In the genomic region with DNA sequence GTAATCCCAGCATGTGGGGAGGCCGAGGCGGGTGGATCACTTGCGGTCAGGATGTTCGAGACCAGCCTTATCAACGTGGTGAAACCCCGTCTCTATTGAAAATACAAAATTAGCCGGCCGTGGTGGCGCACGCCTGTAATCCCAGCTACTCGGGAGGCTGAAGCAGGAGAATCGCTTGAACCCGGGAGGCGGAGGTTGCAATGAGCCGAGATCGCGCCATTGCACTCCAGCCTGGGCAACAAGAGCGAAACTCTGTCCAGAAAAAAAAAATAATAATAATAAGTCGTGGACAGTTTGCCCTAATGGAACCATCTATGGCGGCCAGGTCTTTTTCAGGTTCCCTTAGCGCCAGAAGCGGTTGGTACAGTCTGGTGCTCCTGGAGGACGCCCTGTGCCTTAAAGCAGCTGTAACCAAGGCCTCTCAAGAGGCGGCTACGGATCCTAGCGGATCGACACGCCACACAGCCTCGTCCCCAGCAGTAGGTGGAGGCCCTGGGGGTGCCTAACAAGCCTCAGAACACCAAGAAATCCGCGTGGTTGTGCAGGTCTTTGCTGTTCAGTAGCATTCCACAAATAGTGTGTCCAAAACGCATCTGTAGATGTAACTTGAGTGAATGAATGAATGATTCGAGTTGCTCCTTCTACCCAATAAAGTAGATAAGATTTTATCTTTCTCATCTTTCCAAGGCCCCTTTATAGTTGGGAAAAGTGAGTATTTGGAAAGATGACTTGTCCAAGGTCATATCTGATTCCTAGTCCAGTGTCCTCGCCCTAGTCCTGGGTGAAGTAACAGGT, we compare ENCODE assay signal across 8 cellular contexts. TPM values are rescaled to one million over a fixed set of nuclear protein-coding genes. Genes with fewer than 3 reads are reported as not detected.
DNase-seq lines count a peak whose midpoint lies in the region; ATAC-seq, FAIRE-seq and TF ChIP-seq lines count a peak whose summit lies in the region.

No MANE protein-coding gene starts in this region.

- H3K36me3 ChIP-seq in ACC112 (ENCODE audit: insufficient read depth, low read length) (peaks cover 32% of the 10 kb centered on the region), astrocyte (ENCODE audit: insufficient read depth, low read length) (peaks cover 21% of the 10 kb centered on the region), testis (ENCODE audit: low read depth, missing control alignments) (no peaks in the 10 kb centered on the region)

- TF ChIP-seq CTCF in astrocyte (IDR thresholded peaks at IDR 0.05; ENCODE audit: insufficient read depth, low read depth, low read length) (no peak), testis (IDR thresholded peaks at IDR 0.05) (no peak)

- FAIRE-seq in astrocyte (lab: Jason Lieb, UNC) = no peak
- no peak for FAIRE-seq in GM12892 (lab: Jason Lieb, UNC)

- H3K79me2 ChIP-seq in ACC112 (ENCODE audit: control insufficient read depth, insufficient read depth, low read length, unreplicated experiment) = peaks cover 56% of the 10 kb centered on the region
- H3K79me2 ChIP-seq in astrocyte (ENCODE audit: insufficient read depth, low read length) = peaks cover 68% of the 10 kb centered on the region

- H3K27ac Mint-ChIP-seq in IgD-negative memory B cell (peak overlapping the region; percentile 61 to 98 (median 95)), astrocyte (ENCODE audit: unreplicated experiment) (peak overlapping the region; percentile 91)

- WGBS in testis, 2 donors = 3% methylated on average over 28 to 34 of the region's 34 CpGs

- H3K4me1 Mint-ChIP-seq in IgD-negative memory B cell = peaks cover 12 to 24% (median 22%) of the 10 kb centered on the region in 3 donors
- peaks cover 22% of the 10 kb centered on the region for H3K4me1 Mint-ChIP-seq in astrocyte (ENCODE audit: low read depth, unreplicated experiment)

- H3K4me1 ChIP-seq in ACC112 (ENCODE audit: control insufficient read depth, insufficient read depth, low read length, unreplicated experiment) = peaks cover 29% of the 10 kb centered on the region
- peaks cover 26% of the 10 kb centered on the region for H3K4me1 ChIP-seq in astrocyte (ENCODE audit: insufficient read depth, low read length)
- peaks cover 37% of the 10 kb centered on the region for H3K4me1 ChIP-seq in testis

- H3K4me3 ChIP-seq in ACC112 (ENCODE audit: low read depth, low read length) (peak overlapping the region; percentile 92), astrocyte (ENCODE audit: insufficient read depth, low read depth, low read length) (peak overlapping the region; percentile 96), testis (peak overlapping the region; percentile 82 to 95)

- no peaks in the 10 kb centered on the region for H3K27me3 Mint-ChIP-seq in IgD-negative memory B cell
- H3K27me3 Mint-ChIP-seq in astrocyte (ENCODE audit: low read depth, unreplicated experiment) = no peaks in the 10 kb centered on the region

- H3K9me3 ChIP-seq in astrocyte (ENCODE audit: insufficient read depth, low read depth, low read length) (no peaks in the 10 kb centered on the region), testis (no peaks in the 10 kb centered on the region)

- DNase-seq in astrocyte (ENCODE audit: low read depth) (no peak), left colon (peak in 1 of 2 donors; percentile 25), testis (peak; percentile 28), NK-92 (lab: John Stamatoyannopoulos, UW; ENCODE audit: unreplicated experiment) (no peak), GM12892 (ENCODE audit: insufficient read length) (no peak)

- H3K36me3 Mint-ChIP-seq in IgD-negative memory B cell (no peaks in the 10 kb centered on the region), astrocyte (ENCODE audit: low read depth, unreplicated experiment) (peaks cover 11% of the 10 kb centered on the region)

- TF ChIP-seq POLR2A in testis (IDR thresholded peaks at IDR 0.05) (no peak), GM12892 (IDR thresholded peaks at IDR 0.05; ENCODE audit: low read depth, low read length) (no peak)

- H2AFZ ChIP-seq in ACC112 (ENCODE audit: low read length, unreplicated experiment) (no peak overlapping the region), astrocyte (ENCODE audit: low read depth, low read length) (peak overlapping the region; percentile 30)

- H3K27me3 ChIP-seq in ACC112 (ENCODE audit: insufficient read depth, low read length) (no peaks in the 10 kb centered on the region), astrocyte (ENCODE audit: insufficient read depth, low read length) (no peaks in the 10 kb centered on the region), testis (no peaks in the 10 kb centered on the region)

- H3K27ac ChIP-seq in ACC112 (ENCODE audit: low read depth, low read length) (peak overlapping the region; percentile 72), astrocyte (ENCODE audit: low read depth, low read length) (peak overlapping the region; percentile 86), testis (peak overlapping the region; percentile 81 to 90)

- H3K4me3 Mint-ChIP-seq in IgD-negative memory B cell (peak overlapping the region; percentile 72 to 94 (median 91)), astrocyte (ENCODE audit: unreplicated experiment) (peak overlapping the region; percentile 96)

- peak; percentile 15 for ATAC-seq in left colon
- no peak for ATAC-seq in GM21447 (IDR thresholded peaks at IDR 0.05; ENCODE audit: unreplicated experiment)

- intact Hi-C loops in left colon (cut with DNase I, micrococcal nuclease) (no loop called here), testis (cut with DNase I; ENCODE audit: low total_unique reads) (no loop called here)

- peaks cover 42% of the 10 kb centered on the region for H4K20me1 ChIP-seq in astrocyte (ENCODE audit: insufficient read depth, low read length)

- H3K9ac ChIP-seq in astrocyte (ENCODE audit: low read length) = peak overlapping the region; percentile 90

- H3K4me2 ChIP-seq in astrocyte (ENCODE audit: low read length) = peak overlapping the region; percentile 99

- H3K9me3 Mint-ChIP-seq in IgD-negative memory B cell = no peaks in the 10 kb centered on the region
- no peaks in the 10 kb centered on the region for H3K9me3 Mint-ChIP-seq in astrocyte (ENCODE audit: unreplicated experiment)

RNA-seq across cellular contexts. Expression of a gene that starts 1.0 kb away (rescaled TPM):
- polyA plus RNA-seq in IgD-negative memory B cell = 192 TPM
- 706 and 719 TPM in 2 replicates for total RNA-seq in astrocyte
- total RNA-seq in left colon = 100 to 1,000 TPM; 216 to 249 TPM
- total RNA-seq in testis = 100 to 1,000 TPM; 244 to 279 TPM
- polyA plus RNA-seq in testis (ENCODE audit: insufficient read depth, low read depth, low replicate concordance) = 238 TPM
- polyA plus RNA-seq in GM12892 (2012; ENCODE audit: missing spikeins) = 1,051 TPM

RNA-seq across cellular contexts. Expression of a gene that starts 18.8 kb away (rescaled TPM):
- 60.6 TPM for polyA plus RNA-seq in IgD-negative memory B cell
- 37.9 and 38.6 TPM in 2 replicates for total RNA-seq in astrocyte
- 10 to 100 TPM; 21.7 to 22.6 TPM for total RNA-seq in left colon
- total RNA-seq in testis = 10 to 100 TPM; 24.5 to 27.9 TPM
- 31.4 TPM for polyA plus RNA-seq in testis (ENCODE audit: insufficient read depth, low read depth, low replicate concordance)
- 63.1 TPM for polyA plus RNA-seq in GM12892 (2012; ENCODE audit: missing spikeins)

RNA-seq across cellular contexts. Expression of a gene that starts 19.0 kb away (rescaled TPM):
- 23.3 TPM for polyA plus RNA-seq in IgD-negative memory B cell
- 51.1 and 53.5 TPM in 2 replicates for total RNA-seq in astrocyte
- 10 to 100 TPM; 29.1 to 31.5 TPM for total RNA-seq in left colon
- 10 to 100 TPM; 42.8 to 58.0 TPM for total RNA-seq in testis
- polyA plus RNA-seq in testis (ENCODE audit: insufficient read depth, low read depth, low replicate concordance) = 40.5 TPM
- polyA plus RNA-seq in GM12892 (2012; ENCODE audit: missing spikeins) = 21.8 TPM

RNA-seq across cellular contexts. Expression of a gene that starts 25.8 kb away (rescaled TPM):
- polyA plus RNA-seq in IgD-negative memory B cell (15.0 TPM), testis (ENCODE audit: insufficient read depth, low read depth, low replicate concordance) (38.1 TPM)
- total RNA-seq in astrocyte (45.0 and 52.1 TPM in 2 replicates), left colon (10 to 100 TPM; 13.9 to 15.1 TPM), testis (10 to 100 TPM; 53.5 to 54.6 TPM)
- polyA plus RNA-seq in GM12892 (2012; ENCODE audit: missing spikeins) = 14.5 TPM
